ENCODE assay signal across 9 cellular contexts in the genomic region with DNA sequence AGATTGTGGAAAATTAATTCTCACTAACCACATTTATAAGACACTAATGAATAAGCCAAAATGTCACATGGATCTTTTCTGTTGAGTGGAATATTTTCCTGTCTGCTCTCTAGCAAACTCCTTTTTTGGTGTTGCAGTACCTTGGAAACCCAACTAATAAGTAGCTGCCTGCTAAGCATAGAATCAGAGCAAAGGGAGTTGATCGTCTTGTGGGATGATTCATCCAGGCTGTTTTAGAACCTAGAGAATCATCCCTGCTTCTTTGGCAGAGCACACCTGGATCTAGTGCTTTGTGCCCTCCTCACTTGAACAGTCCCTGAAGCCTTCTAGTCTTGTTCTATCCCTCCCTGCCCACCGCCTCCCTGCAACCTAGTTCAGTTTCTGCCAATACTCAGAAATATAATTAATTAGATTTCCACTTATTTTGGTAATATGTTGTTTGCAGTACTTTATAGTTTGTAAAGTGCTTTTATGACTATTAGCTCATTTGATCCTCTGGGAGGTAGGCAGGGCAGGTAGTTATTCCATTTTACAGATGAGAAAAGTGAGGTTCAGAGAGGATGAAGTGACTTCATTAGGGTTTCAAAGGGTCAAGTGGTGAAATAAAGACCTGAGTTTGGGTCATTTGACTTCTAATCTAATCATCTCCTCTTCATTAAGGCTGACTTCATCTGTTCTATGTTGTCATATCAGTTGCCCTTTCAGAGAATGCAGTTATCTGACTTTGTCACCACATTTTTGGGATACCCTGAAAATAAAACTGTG. TPM values are rescaled to one million over a fixed set of nuclear protein-coding genes. Genes with fewer than 3 reads are reported as not detected.
A peak's percentile ranks its signal among the peaks of the same experiment; 100 is the strongest.
DNase-seq lines count a peak whose midpoint lies in the region; ATAC-seq and TF ChIP-seq lines count a peak whose summit lies in the region.
"Had no signal": no experiment of that assay in that cellular context is flagged by ENCODE, and none has a peak within 500 bp of the region (broad histone marks: within the 10 kb centered on the region; RNA-seq: fewer than 3 reads in every experiment).

No MANE protein-coding gene starts in this region.

- H3K27me3 Mint-ChIP-seq in CD4-positive, alpha-beta T cell, result no peaks in the 10 kb centered on the region
- peaks cover 4% of the 10 kb centered on the region for H3K27me3 Mint-ChIP-seq in nephron (ENCODE audit: low read depth)

- peaks cover 47% of the 10 kb centered on the region for H3K4me1 Mint-ChIP-seq in CD4-positive, alpha-beta T cell (ENCODE audit: low read depth)
- H3K4me1 Mint-ChIP-seq in nephron, result peaks cover 19% of the 10 kb centered on the region

- H3K79me2 ChIP-seq in Loucy (ENCODE audit: insufficient read depth, low read length), result peaks cover 20% of the 10 kb centered on the region; the same call in 1 of the 2 replicates

- POLR2A ChIA-PET in CD4-positive, alpha-beta T cell (lab: Charles Lee), result interaction anchor here (0.7 kb wide), 1 partner anchor 13 kb away, joined by 3 read pairs; no protein-coding TSS in a partner anchor

- peak overlapping the region; percentile 96 for H3K4me3 Mint-ChIP-seq in CD4-positive, alpha-beta T cell
- peak overlapping the region; percentile 93 to 98 (median 98) for H3K4me3 Mint-ChIP-seq in nephron

- no peaks in the 10 kb centered on the region for H3K9me2 ChIP-seq in Loucy (replicated peaks; ENCODE audit: low read depth, low read length)

- no peaks in the 10 kb centered on the region for H3K36me3 ChIP-seq in Loucy (ENCODE audit: insufficient read depth, low read length)

- peaks cover 26% of the 10 kb centered on the region for H3K4me1 ChIP-seq in Loucy (ENCODE audit: insufficient read depth, low read length, poor library complexity, severe bottlenecking)

- no peak overlapping the region for H2AFZ ChIP-seq in Loucy (ENCODE audit: low read length)

- no peak for DNase-seq in CD4-positive, alpha-beta T cell
- DNase-seq in dorsolateral prefrontal cortex (no peak), NCI-H748 treated with DMSO at 0.1 percent for 48 hours (lab: John Stamatoyannopoulos, UW) (no peak), SKM-1 treated with dmso at 0.1 percent for 144 hours (lab: John Stamatoyannopoulos, UW; ENCODE audit: unreplicated experiment) (no peak), 8988T (no peak)
- DNase-seq: heart right ventricle had no signal

- intact Hi-C loops in CD4-positive, alpha-beta T cell (cut with DNase I, micrococcal nuclease), result no loop called here
- intact Hi-C loops in dorsolateral prefrontal cortex (cut with DNase I), result loop anchor here in 1 of 2 donors (5.0 kb wide), 1 partner anchor 72 kb away; a partner anchor contains a TSS

- H3K27ac ChIP-seq in CD4-positive, alpha-beta T cell (ENCODE audit: low read depth, low read length), result peak overlapping the region; percentile 27
- peak overlapping the region in 22 of 59 donors; percentile 1 to 95 (median 52) for H3K27ac ChIP-seq in dorsolateral prefrontal cortex

- H3K9ac ChIP-seq in Loucy (ENCODE audit: low read depth, low read length, poor library complexity, severe bottlenecking), result no peak overlapping the region

- peak overlapping the region; percentile 87 for H3K27ac Mint-ChIP-seq in CD4-positive, alpha-beta T cell
- H3K27ac Mint-ChIP-seq in nephron, result peak overlapping the region in 2 of 3 experiments; percentile 32 to 88

- H3K9me3 Mint-ChIP-seq in CD4-positive, alpha-beta T cell, result no peaks in the 10 kb centered on the region
- H3K9me3 Mint-ChIP-seq in nephron, result no peaks in the 10 kb centered on the region

- CTCF ChIA-PET in CD4-positive, alpha-beta T cell (lab: Charles Lee), result no interaction called here

- H3K4me3 ChIP-seq in Loucy (ENCODE audit: low read length, poor library complexity, severe bottlenecking) (peak overlapping the region; percentile 88), dorsolateral prefrontal cortex (peak overlapping the region in 36 of 59 donors; percentile 2 to 97 (median 90))

- H3K4me2 ChIP-seq in Loucy (ENCODE audit: low read depth, low read length, poor library complexity, severe bottlenecking), result peak overlapping the region; percentile 83

- peaks cover 6% of the 10 kb centered on the region for H3K36me3 Mint-ChIP-seq in CD4-positive, alpha-beta T cell (ENCODE audit: low read depth)
- H3K36me3 Mint-ChIP-seq in nephron (ENCODE audit: low read depth), result no peaks in the 10 kb centered on the region

- H3F3A ChIP-seq in Loucy (ENCODE audit: low read depth), result peaks cover 6% of the 10 kb centered on the region; the same call in 1 of the 2 replicates

- no peak for ATAC-seq in CD4-positive, alpha-beta T cell (ENCODE audit: poor library complexity)
- ATAC-seq in HG03460 (IDR thresholded peaks at IDR 0.05; ENCODE audit: unreplicated experiment), result no peak
- ATAC-seq: heart right ventricle had no signal

- TF ChIP-seq CTCF in CD4-positive, alpha-beta T cell (IDR thresholded peaks at IDR 0.05), result no peak
- TF ChIP-seq CTCF in Loucy (conservative IDR thresholded peaks at IDR 0.05; ENCODE audit: low read length), result no peak
- TF ChIP-seq CTCF in dorsolateral prefrontal cortex (IDR thresholded peaks at IDR 0.05 in 54 of 56, conservative IDR thresholded peaks at IDR 0.05 in 2 of 56; ENCODE audit: low read depth in 1 of 56, partially characterized antibody in 56 of 56), result no peak
- no peak for TF ChIP-seq CTCF in nephron (IDR thresholded peaks at IDR 0.05; ENCODE audit: unreplicated experiment in 3 of 3)

- H3K27me3 ChIP-seq in CD4-positive, alpha-beta T cell (ENCODE audit: control insufficient read depth, insufficient read depth, low read length), result no peaks in the 10 kb centered on the region
- H3K27me3 ChIP-seq in Loucy (ENCODE audit: insufficient read depth, low read length, poor library complexity, severe bottlenecking), result no peaks in the 10 kb centered on the region
- H3K27me3 ChIP-seq in dorsolateral prefrontal cortex, result no peaks in the 10 kb centered on the region
- H3K27me3 ChIP-seq: heart right ventricle had no signal

- H3K9me3 ChIP-seq in CD4-positive, alpha-beta T cell (ENCODE audit: control insufficient read depth, low read length), result no peaks in the 10 kb centered on the region
- no peaks in the 10 kb centered on the region for H3K9me3 ChIP-seq in Loucy (ENCODE audit: insufficient read depth, low read depth, low read length)
- H3K9me3 ChIP-seq: heart right ventricle had no signal

- peaks cover 4% of the 10 kb centered on the region for H4K20me1 ChIP-seq in Loucy (ENCODE audit: insufficient read depth, low read length, poor library complexity, severe bottlenecking)

RNA-seq across cellular contexts. Expression of a gene that starts 2.5 kb away (rescaled TPM):
- 1 to 10 TPM; 7.4 to 8.1 TPM for total RNA-seq in CD4-positive, alpha-beta T cell
- total RNA-seq in dorsolateral prefrontal cortex, result 10 to 100 TPM; 11.9 to 30.3 (median 19.3) TPM

RNA-seq across cellular contexts. Expression of a gene that starts 40.5 kb away (rescaled TPM):
- under 1 TPM; 0.59 to 0.60 TPM for total RNA-seq in CD4-positive, alpha-beta T cell
- 1 to 10 TPM in 108 of 120 experiments, under 1 TPM in 12; 0.48 to 6.7 (median 2.4) TPM for total RNA-seq in dorsolateral prefrontal cortex
